ENCODE assay signal across 5 cellular contexts in genomic region chr6:45902984-45903383, GRCh38.
"Had no signal": no experiment of that assay in that cellular context is flagged by ENCODE, and none has a peak within 500 bp of the region (broad histone marks: within the 10 kb centered on the region; RNA-seq: fewer than 3 reads in every experiment).

No MANE protein-coding gene starts in this region.

- DNase-seq: GOT3, H9, HCEC 1CT, IMR-90 had no signal

- ATAC-seq: K562 had no signal

- H3K4me3 ChIP-seq: K562 had no signal
